Comparison of ENCODE assay signal across 25 cellular contexts in the genomic region with DNA sequence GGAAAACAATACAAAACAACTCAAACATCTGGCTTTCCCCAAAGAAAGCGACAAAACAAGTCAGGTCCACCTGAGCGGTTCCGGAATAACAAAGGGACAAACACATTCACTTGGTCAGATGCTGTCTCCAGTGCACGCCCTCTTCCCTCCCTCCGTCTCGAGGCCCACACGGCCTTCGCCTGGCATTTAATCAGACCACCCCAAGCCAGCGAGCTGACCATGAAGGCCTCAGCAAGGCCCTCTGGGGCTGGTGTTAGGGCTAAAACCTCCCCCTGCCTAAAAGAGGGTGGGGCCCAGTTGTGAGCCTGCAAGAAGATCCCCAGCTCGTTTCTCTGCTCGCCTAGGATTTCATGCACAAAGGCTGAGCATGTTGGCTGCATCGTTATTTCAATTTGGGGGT.
"Had no signal": no experiment of that assay in that cellular context is flagged by ENCODE, and none has a peak within 500 bp of the region (broad histone marks: within the 10 kb centered on the region; RNA-seq: fewer than 3 reads in every experiment).

No MANE protein-coding gene starts in this region.

- FAIRE-seq: endometrium, islet of Langerhans had no signal

- ATAC-seq: heart right ventricle, right lobe of liver, upper lobe of right lung had no signal

- H3K27ac ChIP-seq: breast epithelium, colonic mucosa, epithelial cell of prostate, esophagus squamous epithelium, heart right ventricle, left ventricle myocardium inferior, right lobe of liver, skin epidermis, thyroid gland, upper lobe of right lung, WERI-Rb-1 had no signal

- DNase-seq: activated CD4-positive, alpha-beta T cell treated with anti-CD3 and anti-CD28 coated beads, Interleukin-2, amount 10 ng/mL, durations not matched to agents 24 days and 14 days; activated CD4-positive, CD25-positive, alpha-beta regulatory T cell treated with anti-CD3 and anti-CD28 coated beads, Interleukin-2, amount 50 U/mL, for 72 hours; activated CD8-positive, alpha-beta memory T cell treated with anti-CD3 and anti-CD28 coated beads, Interleukin-2, amount 50 U/mL, for 48 hours; activated gamma-delta T cell; activated naive CD4-positive, alpha-beta T cell treated with anti-CD3 and anti-CD28 coated beads, Interleukin-2, amount 50 U/mL, for 16 hours; activated T-cell treated with anti-CD3 and anti-CD28 coated beads, Interleukin-2, amount 50 U/mL, for 24 hours; amniotic stem cell; cerebellar nuclear complex; colonic mucosa; effector CD8-positive, alpha-beta T cell; esophagus squamous epithelium; foreskin melanocyte; heart right ventricle; left ventricle myocardium inferior; mucosa of descending colon; right lobe of liver; T1000; thyroid gland; upper lobe of right lung had no signal
